Comparison of ENCODE assay signal across 10 cellular contexts in the genomic region with DNA sequence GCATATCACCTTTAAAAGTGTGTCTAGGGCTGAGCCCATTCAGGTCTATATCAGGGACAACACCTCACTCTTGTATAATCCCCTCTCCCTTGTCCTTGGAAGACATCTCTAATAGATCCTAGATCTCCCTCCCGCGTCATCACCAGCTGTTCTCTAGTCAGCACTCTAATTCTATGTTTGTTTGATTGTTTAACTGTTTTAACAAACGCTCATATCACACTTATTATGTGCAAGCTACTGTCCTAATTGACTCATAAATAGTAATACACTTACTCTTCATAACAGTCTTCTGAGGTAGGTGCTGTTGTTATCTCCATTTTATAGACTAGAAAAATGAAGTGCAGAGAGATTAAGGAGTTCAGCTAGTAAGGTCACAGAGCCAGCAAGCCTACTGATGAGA. TPM values are rescaled to one million over a fixed set of nuclear protein-coding genes. Genes with fewer than 3 reads are reported as not detected.
DNase-seq lines count a peak whose midpoint lies in the region; ATAC-seq and TF ChIP-seq lines count a peak whose summit lies in the region.
"Had no signal": no experiment of that assay in that cellular context is flagged by ENCODE, and none has a peak within 500 bp of the region (broad histone marks: within the 10 kb centered on the region; RNA-seq: fewer than 3 reads in every experiment).

No MANE protein-coding gene starts in this region.

- DNase-seq in NCI-H2171 treated with DMSO at 0.1 percent for 48 hours (lab: John Stamatoyannopoulos, UW) (peak; percentile 57), NCI-H2171 (lab: John Stamatoyannopoulos, UW) (no peak), HCT116 (ENCODE audit: low read depth, low spot score) (no peak), neural progenitor cell (ENCODE audit: low spot score) (no peak), NCI-H2107 treated with DMSO at 0.1 percent for 48 hours (lab: John Stamatoyannopoulos, UW; ENCODE audit: unreplicated experiment) (no peak), GM13976 (ENCODE audit: low spot score) (no peak)

- intact Hi-C loops in HCT116 (cut with micrococcal nuclease) = loop anchor here (1.0 to 10.0 kb wide), 2 partner anchors 683 to 1952 kb away; no protein-coding TSS in a partner anchor

- ATAC-seq in HCT116 (peak; percentile 7; the same call in 1 of the 2 replicates), HG03521 (IDR thresholded peaks at IDR 0.05; ENCODE audit: unreplicated experiment) (peak; percentile 24), HG03108 (IDR thresholded peaks at IDR 0.05; ENCODE audit: unreplicated experiment) (no peak)

- no peak overlapping the region for H3K4me3 Mint-ChIP-seq in neural progenitor cell

- H2AFZ ChIP-seq in HCT116 (ENCODE audit: low read depth, low read length, poor library complexity, severe bottlenecking) (peak overlapping the region; percentile 73), neural progenitor cell (replicated peaks) (no peak overlapping the region)

- in situ Hi-C loops in GM13976 (cut with MboI; ENCODE audit: low sequenced_read_pairs, unreplicated experiment) = loop anchor here (10.0 kb wide), 1 partner anchor 168 kb away; no protein-coding TSS in a partner anchor

- no peaks in the 10 kb centered on the region for H4K20me1 ChIP-seq in HCT116 (ENCODE audit: insufficient read depth)
- H4K20me1 ChIP-seq in neural progenitor cell (ENCODE audit: low read depth) = no peaks in the 10 kb centered on the region

- CTCF ChIA-PET in HCT116 (lab: Charles Lee) = interaction anchor here (0.6 to 4.1 kb wide), 12 partner anchors 10 to 1954 kb away, joined by 3 to 59 read pairs (median 4); partner anchors contain the start of gene ACVR1C

- no peaks in the 10 kb centered on the region for H3K9me3 Mint-ChIP-seq in neural progenitor cell

- no peak overlapping the region for H3K27ac Mint-ChIP-seq in neural progenitor cell

- no TSS peak for BruUV-seq in HCT116 (replicated peaks; lab: Mats Ljungman, UMichigan)

- no peak overlapping the region for H3K4me3 ChIP-seq in HCT116 (replicated peaks in 1 of 2; ENCODE audit: low read depth in 1 of 2, low read length in 2 of 2)
- H3K4me3 ChIP-seq in neural progenitor cell = no peak overlapping the region

- H3K4me2 ChIP-seq in HCT116 (ENCODE audit: low read length) (no peak overlapping the region), neural progenitor cell (peak overlapping the region; percentile 5)

- no peaks in the 10 kb centered on the region for H3K27me3 Mint-ChIP-seq in neural progenitor cell (ENCODE audit: insufficient read depth, low read depth)

- no peaks in the 10 kb centered on the region for H3K36me3 ChIP-seq in HCT116 (ENCODE audit: control insufficient read depth in 1 of 2, insufficient read depth in 2 of 2, low read length in 2 of 2)
- no peaks in the 10 kb centered on the region for H3K36me3 ChIP-seq in neural progenitor cell

- no peak for TF ChIP-seq CTCF in HCT116 (IDR thresholded peaks at IDR 0.05 in 2 of 3, conservative IDR thresholded peaks at IDR 0.05 in 1 of 3; ENCODE audit: borderline replicate concordance in 1 of 3, insufficient read depth in 1 of 3, low read depth in 2 of 3, low read length in 2 of 3)
- TF ChIP-seq CTCF in neural progenitor cell (IDR thresholded peaks at IDR 0.05) = no peak
- no peak for TF ChIP-seq CTCF in GM13976 (IDR thresholded peaks at IDR 0.05; ENCODE audit: borderline replicate concordance, control extremely low read depth, extremely low read depth, insufficient read depth, missing control alignments)

- H3K27ac ChIP-seq in HCT116 (ENCODE audit: low read depth, low read length) = no peak overlapping the region
- H3K27ac ChIP-seq in neural progenitor cell = no peak overlapping the region

- no peaks in the 10 kb centered on the region for H3K4me1 ChIP-seq in HCT116 (ENCODE audit: control insufficient read depth in 1 of 2, insufficient read depth in 2 of 2, low read length in 2 of 2)
- peaks cover 41% of the 10 kb centered on the region for H3K4me1 ChIP-seq in neural progenitor cell

- no peaks in the 10 kb centered on the region for H3K36me3 Mint-ChIP-seq in neural progenitor cell

- RAD21 ChIA-PET in HCT116 (lab: Charles Lee; ENCODE audit: low non-redundant PET in 1 of 2, low total read pairs in 2 of 2, uncharacterized antibody in 2 of 2, unreplicated experiment in 2 of 2) = interaction anchor here (0.7 to 1.4 kb wide), 4 partner anchors 9 to 165 kb away, joined by 3 to 4 read pairs (median 3); no protein-coding TSS in a partner anchor

- no peak overlapping the region for H3K9ac ChIP-seq in HCT116 (ENCODE audit: low read length)
- H3K9ac ChIP-seq in neural progenitor cell = no peak overlapping the region

- no peaks in the 10 kb centered on the region for H3K27me3 ChIP-seq in HCT116 (ENCODE audit: insufficient read depth, low read length)
- H3K27me3 ChIP-seq in neural progenitor cell = no peaks in the 10 kb centered on the region

- no peak for TF ChIP-seq POLR2A in HCT116 (IDR thresholded peaks at IDR 0.05; ENCODE audit: borderline replicate concordance, extremely low read depth, insufficient read depth, insufficient read length)

- H3F3A ChIP-seq in neural progenitor cell (ENCODE audit: low read depth) = peaks cover 21% of the 10 kb centered on the region

- H3K79me2 ChIP-seq in HCT116 (ENCODE audit: insufficient read depth, low read length) = no peaks in the 10 kb centered on the region
- no peaks in the 10 kb centered on the region for H3K79me2 ChIP-seq in neural progenitor cell (ENCODE audit: low read depth)

- TF ChIP-seq RAD21 in HCT116 (IDR thresholded peaks at IDR 0.05; ENCODE audit: low read depth) = no peak

- peaks cover 23% of the 10 kb centered on the region for H3K4me1 Mint-ChIP-seq in neural progenitor cell

- H3K9me3 ChIP-seq in HCT116 (ENCODE audit: control insufficient read depth in 1 of 2, insufficient read depth in 1 of 2, low read depth in 1 of 2, low read length in 2 of 2) = no peaks in the 10 kb centered on the region
- no peaks in the 10 kb centered on the region for H3K9me3 ChIP-seq in neural progenitor cell (ENCODE audit: low read depth)

- H3K9me2 ChIP-seq in HCT116 (ENCODE audit: insufficient read depth) = no peaks in the 10 kb centered on the region

- POLR2A ChIA-PET in HCT116 (lab: Charles Lee) = no interaction called here

TF ChIP-seq in HCT116, 20 proteins besides CTCF, POLR2A, EP300 and RAD21:
- TF ChIP-seq YY1 (IDR thresholded peaks at IDR 0.05; ENCODE audit: extremely low read depth, insufficient replicate concordance, low read depth, low read length) (no peak), CBX3 (IDR thresholded peaks at IDR 0.05; ENCODE audit: low read depth) (no peak)

RNA-seq across cellular contexts. Expression of gene ERMN, which starts 1.6 kb away (rescaled TPM):
- not detected for total RNA-seq in HCT116 (2021; ENCODE audit: unreplicated experiment)
- not detected in 2 replicates for polyA plus RNA-seq in HCT116 (2012)
- 1.2 and 2.2 TPM in 2 replicates for total RNA-seq in neural progenitor cell (ENCODE audit: low replicate concordance)
- total RNA-seq: A172 had no signal
- polyA plus RNA-seq: aorta had no signal
